ENCODE assay signal across 12 cellular contexts in genomic region chr2:20796374-20796791, GRCh38. TPM values are rescaled to one million over a fixed set of nuclear protein-coding genes. Genes with fewer than 3 reads are reported as not detected.
DNase-seq lines count a peak whose midpoint lies in the region; ATAC-seq and TF ChIP-seq lines count a peak whose summit lies in the region.
"Had no signal": no experiment of that assay in that cellular context is flagged by ENCODE, and none has a peak within 500 bp of the region (broad histone marks: within the 10 kb centered on the region; RNA-seq: fewer than 3 reads in every experiment).

No MANE protein-coding gene starts in this region.

- TF ChIP-seq CTCF in cardiac fibroblast (IDR thresholded peaks at IDR 0.05; ENCODE audit: low read depth, low read length) = no peak
- TF ChIP-seq CTCF in mesothelial cell of epicardium (IDR thresholded peaks at IDR 0.05; ENCODE audit: unreplicated experiment) = no peak

- peaks cover 28% of the 10 kb centered on the region for H3K36me3 Mint-ChIP-seq in mesothelial cell of epicardium

- H3K4me3 Mint-ChIP-seq in mesothelial cell of epicardium = no peak overlapping the region
- H3K4me3 Mint-ChIP-seq: natural killer cell had no signal

- peak; percentile 34 to 68 for DNase-seq in cardiac fibroblast (ENCODE audit: low read depth in 2 of 2)
- DNase-seq in mesothelial cell of epicardium (ENCODE audit: low spot score in 2 of 2, unreplicated experiment in 2 of 2) = no peak
- DNase-seq in GM19238 (ENCODE audit: insufficient read length, low spot score) = no peak
- DNase-seq in HuH-7.5 (ENCODE audit: low spot score) = no peak
- DNase-seq in HK-2 (ENCODE audit: unreplicated experiment) = no peak
- DNase-seq in AG20443 (ENCODE audit: low spot score) = no peak
- DNase-seq: natural killer cell; NCI-H446 treated with DMSO at 0.1 percent for 48 hours; stimulated activated CD4-positive, alpha-beta T cell treated with anti-CD3 and anti-CD28 coated beads, Interleukin-4, amount 100 ng/mL, for 1 hour; transverse colon had no signal

- no peaks in the 10 kb centered on the region for H3K27me3 Mint-ChIP-seq in mesothelial cell of epicardium (ENCODE audit: low read depth)

- ATAC-seq in GM18511 (IDR thresholded peaks at IDR 0.05; ENCODE audit: unreplicated experiment) = peak; percentile 62
- peak; percentile 57 for ATAC-seq in HG03066 (IDR thresholded peaks at IDR 0.05; ENCODE audit: low read depth, unreplicated experiment)
- ATAC-seq: natural killer cell had no signal

- peak overlapping the region; percentile 1 for H3K27ac Mint-ChIP-seq in mesothelial cell of epicardium
- H3K27ac Mint-ChIP-seq: natural killer cell had no signal

- peaks cover 29% of the 10 kb centered on the region for H3K9me3 Mint-ChIP-seq in mesothelial cell of epicardium

- peaks cover 13% of the 10 kb centered on the region for H3K4me1 Mint-ChIP-seq in mesothelial cell of epicardium

- H3K4me3 ChIP-seq in cardiac fibroblast (replicated peaks in 1 of 2; ENCODE audit: low read depth in 2 of 2, low read length in 2 of 2) = no peak overlapping the region
- H3K4me3 ChIP-seq: transverse colon had no signal

RNA-seq across cellular contexts. Expression of gene LDAH, which starts 26.5 kb away (rescaled TPM):
- 22.6 to 28.9 TPM (median 27.4 TPM) in 3 replicates for total RNA-seq in mesothelial cell of epicardium

Comparison
In these comparisons a context has a peak if more than half of its experiments do, and no peak if none do; other contexts are left out.
1. DNase-seq: peak in cardiac fibroblast (2 of 2); none in mesothelial cell of epicardium (0 of 2), GM19238 (single experiment), HuH-7.5 (single experiment), HK-2 (single experiment) and AG20443 (single experiment).